Comparison of ENCODE assay signal across 11 cellular contexts in genomic region chr5:53991942-53992341, GRCh38.
DNase-seq lines count a peak whose midpoint lies in the region; TF ChIP-seq lines count a peak whose summit lies in the region.
"Had no signal": no experiment of that assay in that cellular context is flagged by ENCODE, and none has a peak within 500 bp of the region (broad histone marks: within the 10 kb centered on the region; RNA-seq: fewer than 3 reads in every experiment).

No MANE protein-coding gene starts in this region.

- no peak overlapping the region for H3K27ac ChIP-seq in mesendoderm (ENCODE audit: low read depth, low read length)
- H3K27ac ChIP-seq in vagina: no peak overlapping the region
- H3K27ac ChIP-seq: neutrophil had no signal

- H3K9ac ChIP-seq in mesendoderm (ENCODE audit: low read length): no peak overlapping the region

- H3K4me1 ChIP-seq in mesendoderm (ENCODE audit: control insufficient read depth, low read depth, low read length) (no peaks in the 10 kb centered on the region), vagina (no peaks in the 10 kb centered on the region)

- no peaks in the 10 kb centered on the region for H3K79me1 ChIP-seq in mesendoderm (ENCODE audit: low read length)

- no peak overlapping the region for H3K56ac ChIP-seq in mesendoderm (ENCODE audit: low read length)

- TF ChIP-seq CTCF in LNCaP clone FGC (IDR thresholded peaks at IDR 0.05; ENCODE audit: control insufficient read depth, extremely low read depth, insufficient read depth): peak; percentile 43
- TF ChIP-seq CTCF in astrocyte of the cerebellum (IDR thresholded peaks at IDR 0.05; ENCODE audit: low read depth, low read length, missing control alignments): peak; percentile 5
- TF ChIP-seq CTCF in vagina (IDR thresholded peaks at IDR 0.05): no peak

- H3K4me2 ChIP-seq in mesendoderm (ENCODE audit: low read length): no peak overlapping the region

- WGBS in mesendoderm (ENCODE audit: extremely low coverage, insufficient coverage, low lambda C conversion rate): no CpG with 5 or more reads among the region's 4 CpGs

- H3K23ac ChIP-seq in mesendoderm (ENCODE audit: low read length): no peak overlapping the region

- H2BK15ac ChIP-seq in mesendoderm (replicated peaks; ENCODE audit: low read depth): no peak overlapping the region

- H3K36me3 ChIP-seq in mesendoderm (ENCODE audit: control insufficient read depth, insufficient read depth, low read length): no peaks in the 10 kb centered on the region
- H3K36me3 ChIP-seq in vagina: no peaks in the 10 kb centered on the region
- H3K36me3 ChIP-seq: neutrophil had no signal

- H2BK5ac ChIP-seq in mesendoderm (ENCODE audit: low read length): no peak overlapping the region

- DNase-seq in NCI-H1417 (lab: John Stamatoyannopoulos, UW) (peak in 2 of 3 experiments; percentile 30 to 38), NCI-H1417 treated with DMSO at 0.1 percent for 48 hours (lab: John Stamatoyannopoulos, UW) (no peak), LNCaP clone FGC (ENCODE audit: low read depth) (no peak), astrocyte of the cerebellum (ENCODE audit: low read depth) (no peak), mesendoderm (peak; percentile 39), DMS79 (lab: John Stamatoyannopoulos, UW) (no peak), vagina (ENCODE audit: extremely low spot score in 2 of 2) (no peak), D341Med (ENCODE audit: low spot score) (no peak)
- DNase-seq: activated CD8-positive, alpha-beta memory T cell treated with anti-CD3 and anti-CD28 coated beads, Interleukin-2, amount 50 U/mL, for 4 hours; NCI-H226 had no signal

- H3K18ac ChIP-seq in mesendoderm (ENCODE audit: low read length): no peak overlapping the region

- H3K4me3 ChIP-seq in LNCaP clone FGC (ENCODE audit: low read depth, low read length) (no peak overlapping the region), astrocyte of the cerebellum (ENCODE audit: low read depth, low read length) (no peak overlapping the region), mesendoderm (ENCODE audit: low read length) (no peak overlapping the region), vagina (no peak overlapping the region)

- H3K27me3 ChIP-seq in mesendoderm (ENCODE audit: insufficient read depth, low read length, poor library complexity) (no peaks in the 10 kb centered on the region), vagina (no peaks in the 10 kb centered on the region)
- H3K27me3 ChIP-seq: neutrophil had no signal

- no peak overlapping the region for H2AK5ac ChIP-seq in mesendoderm (ENCODE audit: low read length)

- TF ChIP-seq POLR2A in vagina (IDR thresholded peaks at IDR 0.05): no peak

- H4K8ac ChIP-seq in mesendoderm (ENCODE audit: low read depth, low read length): no peak overlapping the region

- H3K9me3 ChIP-seq in vagina: no peaks in the 10 kb centered on the region
- H3K9me3 ChIP-seq: neutrophil had no signal

- intact Hi-C loops in vagina (cut with DNase I): no loop called here

- H3K4ac ChIP-seq in mesendoderm (ENCODE audit: low read depth, low read length): no peak overlapping the region

- no peak overlapping the region for H2BK120ac ChIP-seq in mesendoderm (ENCODE audit: low read depth, low read length)

- H3K79me2 ChIP-seq in mesendoderm (ENCODE audit: control insufficient read depth, insufficient read depth, low read length): no peaks in the 10 kb centered on the region

- H4K5ac ChIP-seq in mesendoderm (ENCODE audit: low read length): no peak overlapping the region

- in situ Hi-C loops in astrocyte of the cerebellum (cut with HindIII; ENCODE audit: low sequenced_read_pairs): no loop called here

Comparison
In these comparisons a context has a peak if more than half of its experiments do, and no peak if none do; other contexts are left out.
1. DNase-seq: peak in NCI-H1417 (2 of 3) and mesendoderm (single experiment); none in NCI-H1417 treated with DMSO at 0.1 percent for 48 hours (single experiment), LNCaP clone FGC (single experiment), astrocyte of the cerebellum (single experiment), DMS79 (single experiment), vagina (0 of 2) and D341Med (single experiment).
2. CTCF ChIP-seq: peak in LNCaP clone FGC (single experiment) and astrocyte of the cerebellum (single experiment); none in vagina (0 of 3).